Comparison of ENCODE assay signal across 1 cellular context in the genomic region with DNA sequence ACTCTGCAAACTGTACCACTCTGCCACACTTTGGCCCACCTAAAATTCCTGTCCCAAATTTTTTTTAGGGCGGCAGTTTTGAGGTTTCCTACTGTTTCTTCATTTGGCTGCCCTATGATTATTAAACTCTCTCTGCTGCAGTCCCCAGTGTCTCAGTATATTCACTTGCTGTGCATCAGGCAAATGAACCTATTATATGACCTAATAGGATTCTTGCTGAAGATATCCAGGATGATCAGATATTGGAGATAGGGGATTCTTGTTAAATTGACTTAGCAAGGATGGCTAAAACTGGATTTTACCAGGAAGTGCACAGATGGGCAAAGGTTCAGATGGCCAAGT.
TF ChIP-seq lines count a peak whose summit lies in the region.

No MANE protein-coding gene starts in this region.

TF ChIP-seq in A549, 52 proteins besides CTCF, POLR2A, EP300 and RAD21 (continued from another document):
- TF ChIP-seq, protein P1, sequence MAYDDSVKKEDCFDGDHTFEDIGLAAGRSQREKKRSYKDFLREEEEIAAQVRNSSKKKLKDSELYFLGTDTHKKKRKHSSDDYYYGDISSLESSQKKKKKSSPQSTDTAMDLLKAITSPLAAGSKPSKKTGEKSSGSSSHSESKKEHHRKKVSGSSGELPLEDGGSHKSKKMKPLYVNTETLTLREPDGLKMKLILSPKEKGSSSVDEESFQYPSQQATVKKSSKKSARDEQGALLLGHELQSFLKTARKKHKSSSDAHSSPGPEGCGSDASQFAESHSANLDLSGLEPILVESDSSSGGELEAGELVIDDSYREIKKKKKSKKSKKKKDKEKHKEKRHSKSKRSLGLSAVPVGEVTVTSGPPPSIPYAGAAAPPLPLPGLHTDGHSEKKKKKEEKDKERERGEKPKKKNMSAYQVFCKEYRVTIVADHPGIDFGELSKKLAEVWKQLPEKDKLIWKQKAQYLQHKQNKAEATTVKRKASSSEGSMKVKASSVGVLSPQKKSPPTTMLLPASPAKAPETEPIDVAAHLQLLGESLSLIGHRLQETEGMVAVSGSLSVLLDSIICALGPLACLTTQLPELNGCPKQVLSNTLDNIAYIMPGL (CRISPR knock-in tag; IDR thresholded peaks at IDR 0.05; ENCODE audit: borderline replicate concordance): no peak
- TF ChIP-seq JUNB (IDR thresholded peaks at IDR 0.05) (peak; percentile 17; the same call in 1 of the 2 replicates), EHF (CRISPR knock-in tag; IDR thresholded peaks at IDR 0.05) (0 out of 2 replicates have a peak, but pooled peaks have one; percentile 27), GATA3 (IDR thresholded peaks at IDR 0.05; ENCODE audit: borderline replicate concordance) (no peak), NPAS2 (CRISPR knock-in tag; IDR thresholded peaks at IDR 0.05; ENCODE audit: borderline replicate concordance) (no peak), RARB (CRISPR knock-in tag; IDR thresholded peaks at IDR 0.05) (no peak), KDM1A (IDR thresholded peaks at IDR 0.05; ENCODE audit: low read depth) (no peak), RFX5 (IDR thresholded peaks at IDR 0.05) (no peak), HOXB5 (CRISPR knock-in tag; IDR thresholded peaks at IDR 0.05) (peak; percentile 74), KDM5A (IDR thresholded peaks at IDR 0.05) (no peak), CHD2 (IDR thresholded peaks at IDR 0.05; ENCODE audit: low read length, partially characterized antibody) (no peak), FOSL2 (IDR thresholded peaks at IDR 0.05) (no peak), FOSL2 (CRISPR knock-in tag; IDR thresholded peaks at IDR 0.05) (no peak)
- TF ChIP-seq, protein P2, sequence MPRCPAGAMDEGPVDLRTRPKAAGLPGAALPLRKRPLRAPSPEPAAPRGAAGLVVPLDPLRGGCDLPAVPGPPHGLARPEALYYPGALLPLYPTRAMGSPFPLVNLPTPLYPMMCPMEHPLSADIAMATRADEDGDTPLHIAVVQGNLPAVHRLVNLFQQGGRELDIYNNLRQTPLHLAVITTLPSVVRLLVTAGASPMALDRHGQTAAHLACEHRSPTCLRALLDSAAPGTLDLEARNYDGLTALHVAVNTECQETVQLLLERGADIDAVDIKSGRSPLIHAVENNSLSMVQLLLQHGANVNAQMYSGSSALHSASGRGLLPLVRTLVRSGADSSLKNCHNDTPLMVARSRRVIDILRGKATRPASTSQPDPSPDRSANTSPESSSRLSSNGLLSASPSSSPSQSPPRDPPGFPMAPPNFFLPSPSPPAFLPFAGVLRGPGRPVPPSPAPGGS (IDR thresholded peaks at IDR 0.05): no peak
